Comparison of ENCODE assay signal across 10 cellular contexts in genomic region chr5:175652741-175653663, GRCh38. TPM values are rescaled to one million over a fixed set of nuclear protein-coding genes. Genes with fewer than 3 reads are reported as not detected.
DNase-seq lines count a peak whose midpoint lies in the region; ATAC-seq and TF ChIP-seq lines count a peak whose summit lies in the region.
"Had no signal": no experiment of that assay in that cellular context is flagged by ENCODE, and none has a peak within 500 bp of the region (broad histone marks: within the 10 kb centered on the region; RNA-seq: fewer than 3 reads in every experiment).

No MANE protein-coding gene starts in this region.

- H3K9me2 ChIP-seq in Loucy (replicated peaks; ENCODE audit: low read depth, low read length) = no peaks in the 10 kb centered on the region

- no peaks in the 10 kb centered on the region for H4K20me1 ChIP-seq in Loucy (ENCODE audit: insufficient read depth, low read length, poor library complexity, severe bottlenecking)

- H3K4me3 ChIP-seq in Loucy (ENCODE audit: low read length, poor library complexity, severe bottlenecking) = peak overlapping the region; percentile 51
- H3K4me3 ChIP-seq in H7 (ENCODE audit: insufficient read depth, low read depth, low read length) = no peak overlapping the region

- H3K4me1 ChIP-seq in Loucy (ENCODE audit: insufficient read depth, low read length, poor library complexity, severe bottlenecking) = peaks cover 41% of the 10 kb centered on the region

- H2AFZ ChIP-seq in Loucy (ENCODE audit: low read length) = no peak overlapping the region

- POLR2A ChIA-PET in WTC11 (lab: Charles Lee) = no interaction called here

- H3K27ac Mint-ChIP-seq in osteocyte (ENCODE audit: unreplicated experiment) (peak overlapping the region; percentile 25), WTC11 (no peak overlapping the region)
- H3K27ac Mint-ChIP-seq: B cell had no signal

- peaks cover 11% of the 10 kb centered on the region; the same call in 1 of the 2 replicates for H3K9me3 ChIP-seq in Loucy (ENCODE audit: insufficient read depth, low read depth, low read length)

- H3K36me3 Mint-ChIP-seq in osteocyte (ENCODE audit: unreplicated experiment) = no peaks in the 10 kb centered on the region
- H3K36me3 Mint-ChIP-seq in WTC11 = peaks cover 37% of the 10 kb centered on the region

- no peaks in the 10 kb centered on the region for H3K79me2 ChIP-seq in Loucy (ENCODE audit: insufficient read depth, low read length)

- DNase-seq in CD1c-positive myeloid dendritic cell (ENCODE audit: extremely low spot score) (peak; percentile 56), activated T-cell treated with anti-CD3 and anti-CD28 coated beads for 1 hour (ENCODE audit: low read depth) (peak; percentile 47), osteocyte (ENCODE audit: extremely low spot score, unreplicated experiment) (no peak), NAMALWA (ENCODE audit: low spot score) (no peak), H7 (no peak), EL (no peak), WTC11 (ENCODE audit: low spot score) (no peak)

- peaks cover 13% of the 10 kb centered on the region for H3K9me3 Mint-ChIP-seq in osteocyte (ENCODE audit: unreplicated experiment)
- H3K9me3 Mint-ChIP-seq in WTC11 = peaks cover 46% of the 10 kb centered on the region

- peak overlapping the region; percentile 82 for H3K4me2 ChIP-seq in Loucy (ENCODE audit: low read depth, low read length, poor library complexity, severe bottlenecking)

- CTCF ChIA-PET in WTC11 (lab: Charles Lee) = interaction anchor here (1.4 to 8.4 kb wide), 3 partner anchors 66 to 119 kb away, joined by 3 to 58 read pairs (median 4); no protein-coding TSS in a partner anchor

- no peak overlapping the region for H3K9ac ChIP-seq in Loucy (ENCODE audit: low read depth, low read length, poor library complexity, severe bottlenecking)

- H3K36me3 ChIP-seq in Loucy (ENCODE audit: insufficient read depth, low read length) (no peaks in the 10 kb centered on the region), H7 (replicated peaks; ENCODE audit: control insufficient read depth, insufficient read depth, low read length) (no peaks in the 10 kb centered on the region)

- 0 out of 2 replicates have a peak, but pooled peaks cover 5% of the 10 kb centered on the region for H3F3A ChIP-seq in Loucy (ENCODE audit: low read depth)

- no peak for ATAC-seq in WTC11

- no peaks in the 10 kb centered on the region for H3K27me3 ChIP-seq in Loucy (ENCODE audit: insufficient read depth, low read length, poor library complexity, severe bottlenecking)
- 0 out of 2 replicates have a peak, but pooled peaks cover 1% of the 10 kb centered on the region for H3K27me3 ChIP-seq in H7 (ENCODE audit: control insufficient read depth, insufficient read depth, low read length)

- H3K4me3 Mint-ChIP-seq in osteocyte (ENCODE audit: unreplicated experiment) = no peak overlapping the region
- no peak overlapping the region for H3K4me3 Mint-ChIP-seq in WTC11
- H3K4me3 Mint-ChIP-seq: B cell had no signal

- H3K27me3 Mint-ChIP-seq in osteocyte (ENCODE audit: unreplicated experiment) = peaks cover 12% of the 10 kb centered on the region
- H3K27me3 Mint-ChIP-seq in WTC11 (ENCODE audit: low read depth) = peaks cover 27% of the 10 kb centered on the region

- peaks cover 6% of the 10 kb centered on the region for H3K4me1 Mint-ChIP-seq in osteocyte (ENCODE audit: unreplicated experiment)
- peaks cover 25% of the 10 kb centered on the region for H3K4me1 Mint-ChIP-seq in WTC11

- no peak for TF ChIP-seq CTCF in Loucy (conservative IDR thresholded peaks at IDR 0.05; ENCODE audit: low read length)
- TF ChIP-seq CTCF in osteocyte (IDR thresholded peaks at IDR 0.05) = no peak
- TF ChIP-seq CTCF in WTC11 (IDR thresholded peaks at IDR 0.05) = no peak

TF ChIP-seq in WTC11, 78 proteins besides CTCF, POLR2A, EP300 and RAD21 (continues in another document):
- TF ChIP-seq USF1 (CRISPR knock-in tag; IDR thresholded peaks at IDR 0.05) (no peak), SMAD4 (CRISPR knock-in tag; IDR thresholded peaks at IDR 0.05) (no peak), ZNF416 (CRISPR knock-in tag; IDR thresholded peaks at IDR 0.05) (no peak), EMX1 (CRISPR knock-in tag; IDR thresholded peaks at IDR 0.05) (no peak), JAZF1 (CRISPR knock-in tag; IDR thresholded peaks at IDR 0.05) (no peak), ARID4B (CRISPR knock-in tag; IDR thresholded peaks at IDR 0.05; ENCODE audit: borderline replicate concordance) (no peak), ZNF396 (CRISPR knock-in tag; IDR thresholded peaks at IDR 0.05; ENCODE audit: borderline replicate concordance) (no peak), E2F1 (CRISPR knock-in tag; IDR thresholded peaks at IDR 0.05) (no peak), NFE2L1 (CRISPR knock-in tag; IDR thresholded peaks at IDR 0.05) (no peak), IRF2 (CRISPR knock-in tag; IDR thresholded peaks at IDR 0.05; ENCODE audit: borderline replicate concordance, low read depth) (no peak), ZNF512 (CRISPR knock-in tag; IDR thresholded peaks at IDR 0.05; ENCODE audit: borderline replicate concordance) (no peak), SMAD3 (CRISPR knock-in tag; IDR thresholded peaks at IDR 0.05; ENCODE audit: borderline replicate concordance) (no peak)

RNA-seq across cellular contexts. Expression of gene HRH2, which starts 4.9 kb away (rescaled TPM):
- total RNA-seq in osteocyte (not detected in 2 replicates), WTC11 (2021) (9.3 to 12.7 TPM (median 12.2 TPM) in 3 replicates)
- 5.5 and 5.8 TPM in 2 replicates for total RNA-seq in H7 (2014; rRNA removed; shearing (Covaris generic))
- total RNA-seq: B cell, fibroblast of villous mesenchyme had no signal

Comparison
In these comparisons a context has a peak if more than half of its experiments do, and no peak if none do; other contexts are left out.
1. DNase-seq: peak in CD1c-positive myeloid dendritic cell (single experiment) and activated T-cell treated with anti-CD3 and anti-CD28 coated beads for 1 hour (single experiment); none in osteocyte (single experiment), NAMALWA (single experiment), H7 (single experiment), EL (single experiment) and WTC11 (single experiment).